Comparison of ENCODE assay signal across 25 cellular contexts in the genomic region with DNA sequence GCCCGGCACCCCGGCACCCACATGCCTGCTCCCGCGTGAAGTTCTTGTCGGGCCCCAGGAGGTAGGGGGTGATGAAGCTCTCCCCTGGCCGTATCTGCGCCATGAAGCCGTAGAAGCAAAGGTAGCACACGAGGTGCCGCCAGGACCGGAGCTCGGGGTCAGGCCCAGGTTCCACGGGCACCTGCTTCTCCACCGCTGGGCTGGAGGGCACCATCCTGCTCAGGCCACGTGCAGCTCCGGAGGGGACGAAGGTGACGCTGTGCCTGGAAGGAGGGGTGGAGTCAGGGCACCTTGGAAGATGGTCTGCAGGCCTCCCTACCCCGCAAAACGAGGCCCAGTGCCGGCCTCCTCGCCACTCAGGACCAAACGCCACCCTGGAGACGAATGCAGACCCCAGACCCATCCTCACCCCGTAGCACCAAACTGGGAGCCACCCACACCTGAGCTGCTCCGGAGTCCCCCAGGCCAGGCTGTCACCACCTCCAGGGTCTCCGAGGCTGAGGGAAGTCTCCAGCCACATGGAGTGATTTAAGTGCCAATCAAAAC. TPM values are rescaled to one million over a fixed set of nuclear protein-coding genes. Genes with fewer than 3 reads are reported as not detected.
DNase-seq lines count a peak whose midpoint lies in the region; ATAC-seq and TF ChIP-seq lines count a peak whose summit lies in the region.
"Had no signal": no experiment of that assay in that cellular context is flagged by ENCODE, and none has a peak within 500 bp of the region (broad histone marks: within the 10 kb centered on the region; RNA-seq: fewer than 3 reads in every experiment).

No MANE protein-coding gene starts in this region.

- no peaks in the 10 kb centered on the region for H3K27me3 ChIP-seq in right lobe of liver
- no peaks in the 10 kb centered on the region for H3K27me3 ChIP-seq in stomach
- H3K27me3 ChIP-seq: body of pancreas had no signal

- TF ChIP-seq POLR2A in right lobe of liver (IDR thresholded peaks at IDR 0.05) (no peak), stomach (IDR thresholded peaks at IDR 0.05) (no peak)

- H3K9me3 ChIP-seq in right lobe of liver (no peaks in the 10 kb centered on the region), stomach (no peaks in the 10 kb centered on the region)
- H3K9me3 ChIP-seq: body of pancreas had no signal

- H3K4me1 Mint-ChIP-seq in activated CD8-positive, alpha-beta T cell treated with anti-CD3 and anti-CD28 coated beads, Interleukin-2, amount 10 ng/mL, durations not matched to agents 7 days and 5 days (ENCODE audit: low read depth): peaks cover 31% of the 10 kb centered on the region

- POLR2A ChIA-PET in activated CD8-positive, alpha-beta T cell treated with anti-CD3 and anti-CD28 coated beads, Interleukin-2, amount 10 ng/mL, durations not matched to agents 7 days and 5 days (lab: Charles Lee): no interaction called here

- no peaks in the 10 kb centered on the region for H3K36me3 ChIP-seq in right lobe of liver
- peaks cover 0 to 4% (median 0%) of the 10 kb centered on the region in 4 donors for H3K36me3 ChIP-seq in stomach

- intact Hi-C loops in right lobe of liver (cut with DNase I): no loop called here
- intact Hi-C loops in stomach (cut with DNase I; ENCODE audit: low total_unique reads): no loop called here

- H3K4me3 ChIP-seq in right lobe of liver (no peak overlapping the region), stomach (no peak overlapping the region)
- H3K4me3 ChIP-seq: body of pancreas, skin epidermis had no signal

- DNase-seq in activated CD4-positive, CD25-positive, alpha-beta regulatory T cell treated with anti-CD3 and anti-CD28 coated beads, Interleukin-2, amount 50 U/mL, for 72 hours: peak; percentile 22
- DNase-seq in activated CD4-positive, CD25-positive, alpha-beta regulatory T cell (lab: John Stamatoyannopoulos, UW): no peak
- DNase-seq in ecto neural progenitor cell (ENCODE audit: low spot score) (peak; percentile 36), right lobe of liver (peak; percentile 5 to 52 (median 52)), stomach (peak; percentile 18), T-helper 9 cell (no peak)
- DNase-seq in activated CD8-positive, alpha-beta T cell treated with anti-CD3 and anti-CD28 coated beads, Interleukin-2, amount 10 ng/mL, durations not matched to agents 7 days and 5 days: no peak
- DNase-seq: DMS153; NCI-H1694 treated with DMSO at 0.1 percent for 48 hours; NCI-H69; RPMI8226; stimulated activated CD4-positive, alpha-beta T cell treated with anti-CD3 and anti-CD28 coated beads, Interleukin-2, amount 100 ng/mL, for 48 hours; stimulated activated naive CD8-positive, alpha-beta T cell treated with anti-CD3 and anti-CD28 coated beads, Interleukin-15, Interleukin-2, amounts not matched to agents 100 U/mL and 50 U/mL, for 24 hours; trophoblast cell had no signal

- H3K4me1 ChIP-seq in right lobe of liver: peaks cover 0 to 32% (median 18%) of the 10 kb centered on the region in 4 donors
- peaks cover 37 to 71% (median 49%) of the 10 kb centered on the region in 4 donors for H3K4me1 ChIP-seq in stomach

- peaks cover 23% of the 10 kb centered on the region for H3K36me3 Mint-ChIP-seq in activated CD8-positive, alpha-beta T cell treated with anti-CD3 and anti-CD28 coated beads, Interleukin-2, amount 10 ng/mL, durations not matched to agents 7 days and 5 days (ENCODE audit: low read depth)

- no peak overlapping the region for H3K27ac Mint-ChIP-seq in activated CD8-positive, alpha-beta T cell treated with anti-CD3 and anti-CD28 coated beads, Interleukin-2, amount 10 ng/mL, durations not matched to agents 7 days and 5 days
- H3K27ac Mint-ChIP-seq: activated naive CD8-positive, alpha-beta T cell; activated T-helper 1 cell treated with anti-CD3 and anti-CD28 coated beads, Interleukin-12 subunit alpha, Interleukin-12 subunit beta, Interleukin-2, Interleukin-4 antibody, amounts not matched to agents 30 ng/mL and 10 ng/mL and 1 ng/mL, durations not matched to agents 14 hours and 24 hours and 36 hours; CD4-positive, alpha-beta memory T cell; H9; nephron had no signal

- H3K9me3 Mint-ChIP-seq in activated CD8-positive, alpha-beta T cell treated with anti-CD3 and anti-CD28 coated beads, Interleukin-2, amount 10 ng/mL, durations not matched to agents 7 days and 5 days (ENCODE audit: insufficient read depth): no peaks in the 10 kb centered on the region
- H3K9me3 Mint-ChIP-seq: activated T-helper 1 cell treated with anti-CD3 and anti-CD28 coated beads, Interleukin-12 subunit alpha, Interleukin-12 subunit beta, Interleukin-2, Interleukin-4 antibody, amounts not matched to agents 30 ng/mL and 10 ng/mL and 1 ng/mL, durations not matched to agents 14 hours and 24 hours and 36 hours; CD4-positive, alpha-beta memory T cell; H9; nephron had no signal

- CTCF ChIA-PET in activated CD8-positive, alpha-beta T cell treated with anti-CD3 and anti-CD28 coated beads, Interleukin-2, amount 10 ng/mL, durations not matched to agents 7 days and 5 days (lab: Charles Lee): no interaction called here

- TF ChIP-seq CTCF in right lobe of liver (IDR thresholded peaks at IDR 0.05): no peak
- TF ChIP-seq CTCF in stomach (IDR thresholded peaks at IDR 0.05): no peak

- H3K4me3 Mint-ChIP-seq in activated CD8-positive, alpha-beta T cell treated with anti-CD3 and anti-CD28 coated beads, Interleukin-2, amount 10 ng/mL, durations not matched to agents 7 days and 5 days: no peak overlapping the region
- H3K4me3 Mint-ChIP-seq: activated naive CD8-positive, alpha-beta T cell; activated T-helper 1 cell treated with anti-CD3 and anti-CD28 coated beads, Interleukin-12 subunit alpha, Interleukin-12 subunit beta, Interleukin-2, Interleukin-4 antibody, amounts not matched to agents 30 ng/mL and 10 ng/mL and 1 ng/mL, durations not matched to agents 14 hours and 24 hours and 36 hours; CD4-positive, alpha-beta memory T cell; H9; nephron had no signal

- WGBS in right lobe of liver (ENCODE audit: insufficient coverage, low coverage, low lambda C conversion rate, missing lambda C conversion rate): 100% methylated on average over 2 of the region's 27 CpGs
- WGBS in stomach, 5 donors: 87 to 95% (median 90%) methylated on average over 19 to 27 of the region's 27 CpGs

- H3K27me3 Mint-ChIP-seq in activated CD8-positive, alpha-beta T cell treated with anti-CD3 and anti-CD28 coated beads, Interleukin-2, amount 10 ng/mL, durations not matched to agents 7 days and 5 days (ENCODE audit: low read depth): no peaks in the 10 kb centered on the region
- H3K27me3 Mint-ChIP-seq: activated naive CD8-positive, alpha-beta T cell; CD4-positive, alpha-beta memory T cell had no signal

- no peak overlapping the region for H3K27ac ChIP-seq in right lobe of liver
- H3K27ac ChIP-seq in stomach: no peak overlapping the region
- H3K27ac ChIP-seq: 22Rv1, body of pancreas, KMS-11 had no signal

- TF ChIP-seq EP300 in stomach (IDR thresholded peaks at IDR 0.05): no peak

- ATAC-seq in right lobe of liver (no peak), GM21529 (IDR thresholded peaks at IDR 0.05; ENCODE audit: unreplicated experiment) (no peak)
- no peak for ATAC-seq in activated CD8-positive, alpha-beta T cell treated with anti-CD3 and anti-CD28 coated beads, Interleukin-2, amount 10 ng/mL, durations not matched to agents 7 days and 5 days
- ATAC-seq: activated CD4-positive, CD25-positive, alpha-beta regulatory T cell treated with anti-CD3 and anti-CD28 coated beads, Interleukin-2, amount 50 U/mL, for 24 hours; body of pancreas; stimulated activated naive CD8-positive, alpha-beta T cell treated with anti-CD3 and anti-CD28 coated beads, Interleukin-15, Interleukin-2, amounts not matched to agents 100 U/mL and 50 U/mL, for 24 hours had no signal

RNA-seq across cellular contexts. Expression of a gene that starts 4.4 kb away (rescaled TPM):
- total RNA-seq in right lobe of liver (10 to 100 TPM in 4 of 6 experiments, 1 to 10 TPM in 2; 4.5 to 24.5 (median 15.7) TPM), stomach (10 to 100 TPM in 1 of 5 donors, 1 to 10 TPM in 4; 3.1 to 23.3 (median 3.9) TPM)
- 1 to 10 TPM; 2.9 to 9.9 (median 6.7) TPM for polyA plus RNA-seq in stomach
- 10 to 100 TPM; 44.4 to 51.6 TPM for total RNA-seq in activated CD8-positive, alpha-beta T cell treated with anti-CD3 and anti-CD28 coated beads, Interleukin-2, amount 10 ng/mL, durations not matched to agents 7 days and 5 days

Comparison
In these comparisons a context has a peak if more than half of its experiments do, and no peak if none do; other contexts are left out.
1. DNase-seq: peak in activated CD4-positive, CD25-positive, alpha-beta regulatory T cell treated with anti-CD3 and anti-CD28 coated beads, Interleukin-2, amount 50 U/mL, for 72 hours (single experiment), ecto neural progenitor cell (single experiment), right lobe of liver (3 of 3) and stomach (single experiment); none in activated CD4-positive, CD25-positive, alpha-beta regulatory T cell (0 of 4), T-helper 9 cell (single experiment) and activated CD8-positive, alpha-beta T cell treated with anti-CD3 and anti-CD28 coated beads, Interleukin-2, amount 10 ng/mL, durations not matched to agents 7 days and 5 days (single experiment).